33 cellular contexts compared by ENCODE assay signal in genomic region chr1:115219937-115220336, GRCh38.
DNase-seq lines count a peak whose midpoint lies in the region; ATAC-seq and TF ChIP-seq lines count a peak whose summit lies in the region.
"Had no signal": no experiment of that assay in that cellular context is flagged by ENCODE, and none has a peak within 500 bp of the region (broad histone marks: within the 10 kb centered on the region; RNA-seq: fewer than 3 reads in every experiment).

No MANE protein-coding gene starts in this region.

- H3K27ac Mint-ChIP-seq in mesothelial cell of epicardium: no peak overlapping the region
- H3K27ac Mint-ChIP-seq: activated CD4-positive, alpha-beta memory T cell treated with anti-CD3 and anti-CD28 coated beads, Interleukin-2, amount 10 ng/mL, durations not matched to agents 7 days and 5 days; activated naive CD4-positive, alpha-beta T cell treated with anti-CD3 and anti-CD28 coated beads, Interleukin-2, amount 10 ng/mL, durations not matched to agents 7 days and 5 days; activated T-helper 17 cell treated with anti-CD3 and anti-CD28 coated beads, Interleukin-2, amount 50 U/mL, for 72 hours; CD4-positive, CD25-positive, alpha-beta regulatory T cell; naive B cell; stimulated activated memory B cell treated with anti-CD40 and anti-IgM and Interleukin-4, amounts not matched to agents 10 μg/mL and 1 μg/mL and 100 μg/mL, for 72 hours; T-helper 17 cell had no signal

- DNase-seq in AG20443 (ENCODE audit: low spot score) (peak; percentile 31), adipocyte (ENCODE audit: low read depth) (no peak), heart right ventricle (peak; percentile 11 to 37), trophoblast cell (no peak), mesothelial cell of epicardium (ENCODE audit: low spot score in 2 of 2, unreplicated experiment in 2 of 2) (no peak), inferior parietal cortex (ENCODE audit: extremely low spot score) (no peak), DMS 273 treated with DMSO at 0.1 percent for 48 hours (lab: John Stamatoyannopoulos, UW) (no peak)
- DNase-seq: activated CD4-positive, alpha-beta memory T cell treated with anti-CD3 and anti-CD28 coated beads, Interleukin-2, amount 10 ng/mL, durations not matched to agents 7 days and 5 days; activated CD4-positive, alpha-beta T cell treated with anti-CD3 and anti-CD28 coated beads for 1 hour; activated naive CD4-positive, alpha-beta T cell treated with anti-CD3 and anti-CD28 coated beads, Interleukin-2, amount 10 ng/mL, durations not matched to agents 7 days and 5 days; AML-193; brain microvascular endothelial cell; CD4-positive, CD25-positive, alpha-beta regulatory T cell; DND-41; dorsolateral prefrontal cortex; left lung; MV-4-11; naive B cell; NCI-H1436; NCI-H2081; NCI-H2227 treated with DMSO at 0.1 percent for 48 hours; NCI-H526 treated with DMSO at 0.1 percent for 48 hours; nucleus accumbens; PC-3; substantia nigra; T-helper 17 cell; upper lobe of right lung had no signal

- H3K14ac ChIP-seq in trophoblast cell (ENCODE audit: low read length): no peak overlapping the region

- 60 to 66% methylated on average over 6 of the region's 6 CpGs for WGBS in heart right ventricle, 2 donors
- WGBS in trophoblast cell (ENCODE audit: extremely low coverage, insufficient coverage, insufficient read length): no CpG with 5 or more reads among the region's 6 CpGs

- no peak overlapping the region for H2AFZ ChIP-seq in trophoblast cell (ENCODE audit: insufficient read depth, low read length, poor library complexity)

- peak overlapping the region; percentile 76 for H3K9ac ChIP-seq in adipocyte (ENCODE audit: low read length)
- H3K9ac ChIP-seq in trophoblast cell (ENCODE audit: low read length): no peak overlapping the region

- H3K27me3 ChIP-seq in adipocyte (replicated peaks; ENCODE audit: control insufficient read depth, insufficient read depth, low read length) (no peaks in the 10 kb centered on the region), heart right ventricle (no peaks in the 10 kb centered on the region), trophoblast cell (ENCODE audit: insufficient read depth, low read length) (no peaks in the 10 kb centered on the region)
- H3K27me3 ChIP-seq: brain microvascular endothelial cell, dorsolateral prefrontal cortex, esophagus muscularis mucosa, left lung, upper lobe of right lung had no signal

- H2BK120ac ChIP-seq in trophoblast cell (ENCODE audit: insufficient read depth, low read length, poor library complexity): peak overlapping the region; percentile 11

- H3K18ac ChIP-seq in trophoblast cell (ENCODE audit: low read length): no peak overlapping the region

- H3K79me1 ChIP-seq in trophoblast cell (ENCODE audit: low read length): peaks cover 5% of the 10 kb centered on the region

- peak; percentile 53 to 88 (median 68) for ATAC-seq in heart right ventricle
- ATAC-seq in GM18511 (IDR thresholded peaks at IDR 0.05; ENCODE audit: unreplicated experiment): no peak
- ATAC-seq: activated T-helper 17 cell treated with anti-CD3 and anti-CD28 coated beads, Interleukin-2, amount 50 U/mL, for 72 hours; left lung; PC-3; stimulated activated memory B cell treated with anti-CD40 and anti-IgM and Interleukin-4, amounts not matched to agents 10 μg/mL and 1 μg/mL and 100 μg/mL, for 72 hours; T-helper 17 cell; upper lobe of right lung had no signal

- H3K4me3 ChIP-seq in adipocyte (ENCODE audit: low read length): no peak overlapping the region
- H3K4me3 ChIP-seq in heart right ventricle: no peak overlapping the region
- no peak overlapping the region for H3K4me3 ChIP-seq in trophoblast cell (ENCODE audit: low read depth, low read length)
- H3K4me3 ChIP-seq: dorsolateral prefrontal cortex, esophagus muscularis mucosa, HAP-1, left lung, skin epidermis, upper lobe of right lung had no signal

- no peak overlapping the region for H3K4me3 Mint-ChIP-seq in mesothelial cell of epicardium
- H3K4me3 Mint-ChIP-seq: activated CD4-positive, alpha-beta memory T cell treated with anti-CD3 and anti-CD28 coated beads, Interleukin-2, amount 10 ng/mL, durations not matched to agents 7 days and 5 days; activated naive CD4-positive, alpha-beta T cell treated with anti-CD3 and anti-CD28 coated beads, Interleukin-2, amount 10 ng/mL, durations not matched to agents 7 days and 5 days; activated T-helper 17 cell treated with anti-CD3 and anti-CD28 coated beads, Interleukin-2, amount 50 U/mL, for 72 hours; CD4-positive, CD25-positive, alpha-beta regulatory T cell; naive B cell; stimulated activated memory B cell treated with anti-CD40 and anti-IgM and Interleukin-4, amounts not matched to agents 10 μg/mL and 1 μg/mL and 100 μg/mL, for 72 hours; T-helper 17 cell had no signal

- H3K4me1 ChIP-seq in adipocyte (ENCODE audit: control insufficient read depth, insufficient read depth, low read length) (peaks cover 34% of the 10 kb centered on the region), heart right ventricle (peaks cover 3 to 35% (median 14%) of the 10 kb centered on the region in 9 donors), trophoblast cell (ENCODE audit: control insufficient read depth in 1 of 2, insufficient read depth in 2 of 2, low read length in 2 of 2) (peaks cover 5 to 8% of the 10 kb centered on the region in 2 experiments)
- H3K4me1 ChIP-seq: HAP-1, left lung, upper lobe of right lung had no signal

- H2AK5ac ChIP-seq in trophoblast cell (ENCODE audit: low read length): no peak overlapping the region

- H3K4ac ChIP-seq in trophoblast cell (ENCODE audit: low read depth, low read length): no peak overlapping the region

- H4K8ac ChIP-seq in trophoblast cell (ENCODE audit: low read depth, low read length): no peak overlapping the region

- H3K9me3 ChIP-seq in adipocyte (ENCODE audit: control insufficient read depth, low read length) (no peaks in the 10 kb centered on the region), heart right ventricle (no peaks in the 10 kb centered on the region), trophoblast cell (ENCODE audit: insufficient read depth, low read depth, low read length) (no peaks in the 10 kb centered on the region)
- H3K9me3 ChIP-seq: esophagus muscularis mucosa, HAP-1, left lung, upper lobe of right lung had no signal

- H2BK12ac ChIP-seq in trophoblast cell (ENCODE audit: low read length): no peak overlapping the region

- H3K36me3 ChIP-seq in adipocyte (ENCODE audit: control insufficient read depth, insufficient read depth, low read length, severe bottlenecking) (no peaks in the 10 kb centered on the region), heart right ventricle (no peaks in the 10 kb centered on the region), trophoblast cell (ENCODE audit: control insufficient read depth in 1 of 2, insufficient read depth in 2 of 2, low read length in 2 of 2) (no peaks in the 10 kb centered on the region)
- H3K36me3 ChIP-seq: brain microvascular endothelial cell, esophagus muscularis mucosa, HAP-1, left lung, upper lobe of right lung had no signal

- H4K12ac ChIP-seq in trophoblast cell (ENCODE audit: low read depth, low read length): no peak overlapping the region

- intact Hi-C loops in heart right ventricle (cut with DNase I): loop anchor here in 1 of 10 donors (5.0 kb wide), 1 partner anchor 47 kb away; no protein-coding TSS in a partner anchor

- no peak overlapping the region for H3K4me2 ChIP-seq in trophoblast cell (ENCODE audit: low read length)

- peak overlapping the region in 9 of 10 donors; percentile 13 to 78 (median 57) for H3K27ac ChIP-seq in heart right ventricle
- H3K27ac ChIP-seq in trophoblast cell (ENCODE audit: low read depth, low read length): no peak overlapping the region
- H3K27ac ChIP-seq: brain microvascular endothelial cell, dorsolateral prefrontal cortex, left lung, skin epidermis, upper lobe of right lung had no signal

- no peak overlapping the region for H4K91ac ChIP-seq in trophoblast cell (ENCODE audit: low read depth, low read length)

- no peak overlapping the region for H3K23ac ChIP-seq in trophoblast cell (ENCODE audit: low read length)

- H3K79me2 ChIP-seq in trophoblast cell (ENCODE audit: control insufficient read depth, insufficient read depth, low read length, poor library complexity): no peaks in the 10 kb centered on the region

- H3K36me3 Mint-ChIP-seq in mesothelial cell of epicardium: no peaks in the 10 kb centered on the region
- H3K36me3 Mint-ChIP-seq: activated naive CD4-positive, alpha-beta T cell treated with anti-CD3 and anti-CD28 coated beads, Interleukin-2, amount 10 ng/mL, durations not matched to agents 7 days and 5 days; CD4-positive, CD25-positive, alpha-beta regulatory T cell; naive B cell; stimulated activated memory B cell treated with anti-CD40 and anti-IgM and Interleukin-4, amounts not matched to agents 10 μg/mL and 1 μg/mL and 100 μg/mL, for 72 hours had no signal

- H3K27me3 Mint-ChIP-seq in mesothelial cell of epicardium (ENCODE audit: low read depth): no peaks in the 10 kb centered on the region
- H3K27me3 Mint-ChIP-seq: activated CD4-positive, alpha-beta memory T cell treated with anti-CD3 and anti-CD28 coated beads, Interleukin-2, amount 10 ng/mL, durations not matched to agents 7 days and 5 days; activated naive CD4-positive, alpha-beta T cell treated with anti-CD3 and anti-CD28 coated beads, Interleukin-2, amount 10 ng/mL, durations not matched to agents 7 days and 5 days had no signal

- TF ChIP-seq CTCF in heart right ventricle (IDR thresholded peaks at IDR 0.05): no peak
- TF ChIP-seq CTCF in mesothelial cell of epicardium (IDR thresholded peaks at IDR 0.05; ENCODE audit: unreplicated experiment): no peak

- H3K9me3 Mint-ChIP-seq in mesothelial cell of epicardium: no peaks in the 10 kb centered on the region
- H3K9me3 Mint-ChIP-seq: activated CD4-positive, alpha-beta memory T cell treated with anti-CD3 and anti-CD28 coated beads, Interleukin-2, amount 10 ng/mL, durations not matched to agents 7 days and 5 days; activated naive CD4-positive, alpha-beta T cell treated with anti-CD3 and anti-CD28 coated beads, Interleukin-2, amount 10 ng/mL, durations not matched to agents 7 days and 5 days; activated T-helper 17 cell treated with anti-CD3 and anti-CD28 coated beads, Interleukin-2, amount 50 U/mL, for 72 hours; stimulated activated memory B cell treated with anti-CD40 and anti-IgM and Interleukin-4, amounts not matched to agents 10 μg/mL and 1 μg/mL and 100 μg/mL, for 72 hours had no signal

- no peak overlapping the region for H2BK5ac ChIP-seq in trophoblast cell (ENCODE audit: low read depth, low read length, poor library complexity)

- H3K4me1 Mint-ChIP-seq in mesothelial cell of epicardium: peaks cover 14% of the 10 kb centered on the region
- H3K4me1 Mint-ChIP-seq: activated CD4-positive, alpha-beta memory T cell treated with anti-CD3 and anti-CD28 coated beads, Interleukin-2, amount 10 ng/mL, durations not matched to agents 7 days and 5 days; activated naive CD4-positive, alpha-beta T cell treated with anti-CD3 and anti-CD28 coated beads, Interleukin-2, amount 10 ng/mL, durations not matched to agents 7 days and 5 days; activated T-helper 17 cell treated with anti-CD3 and anti-CD28 coated beads, Interleukin-2, amount 50 U/mL, for 72 hours; CD4-positive, CD25-positive, alpha-beta regulatory T cell; naive B cell; stimulated activated memory B cell treated with anti-CD40 and anti-IgM and Interleukin-4, amounts not matched to agents 10 μg/mL and 1 μg/mL and 100 μg/mL, for 72 hours; T-helper 17 cell had no signal

Comparison
In these comparisons a context has a peak if more than half of its experiments do, and no peak if none do; other contexts are left out.
1. DNase-seq: peak in AG20443 (single experiment) and heart right ventricle (2 of 2); none in adipocyte (single experiment), trophoblast cell (0 of 2), mesothelial cell of epicardium (0 of 2), inferior parietal cortex (single experiment) and DMS 273 treated with DMSO at 0.1 percent for 48 hours (single experiment).